In the genomic region with DNA sequence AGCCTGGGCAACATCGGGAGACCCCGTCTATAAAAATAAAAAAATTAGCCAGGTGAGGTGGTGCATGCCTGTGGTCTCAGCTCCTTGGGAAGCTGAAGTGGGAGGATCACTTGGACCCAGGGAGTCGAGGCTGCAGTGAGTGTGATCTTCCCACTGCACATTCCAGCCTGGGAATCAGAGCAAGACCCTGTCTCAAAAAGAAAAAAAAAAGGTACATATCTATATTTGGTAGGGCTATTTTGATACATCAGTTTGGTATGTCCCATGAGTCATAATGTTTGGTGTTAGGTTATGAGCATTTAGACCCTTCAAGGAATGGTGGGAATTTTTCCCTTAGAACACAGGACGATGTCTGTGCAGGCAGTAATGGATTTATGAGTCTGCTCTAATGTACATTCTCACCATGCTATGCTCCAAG, we compare ENCODE assay signal across 12 cellular contexts. TPM values are rescaled to one million over a fixed set of nuclear protein-coding genes. Genes with fewer than 3 reads are reported as not detected.
DNase-seq lines count a peak whose midpoint lies in the region; ATAC-seq and TF ChIP-seq lines count a peak whose summit lies in the region.
"Had no signal": no experiment of that assay in that cellular context is flagged by ENCODE, and none has a peak within 500 bp of the region (broad histone marks: within the 10 kb centered on the region; RNA-seq: fewer than 3 reads in every experiment).

No MANE protein-coding gene starts in this region.

- CTCF ChIA-PET in A673 (lab: Charles Lee): no interaction called here
- CTCF ChIA-PET in HCT116 (lab: Charles Lee): no interaction called here

- DNase-seq in A673 (ENCODE audit: low spot score) (peak; percentile 18), HCT116 (ENCODE audit: low read depth, low spot score) (peak; percentile 86), ascending aorta (ENCODE audit: low spot score in 2 of 2) (no peak), islet precursor cell (peak; percentile 87), NCI-H187 (lab: John Stamatoyannopoulos, UW) (no peak)
- DNase-seq in stimulated activated CD4-positive, alpha-beta T cell treated with anti-CD3 and anti-CD28 coated beads, Interleukin-4, amount 100 ng/mL, for 4 hours: no peak
- DNase-seq: activated CD8-positive, alpha-beta memory T cell treated with anti-CD3 and anti-CD28 coated beads for 24 hours; CD8-positive, alpha-beta T cell; H9; posterior cingulate gyrus had no signal

- no peak; the same call in 1 of the 2 replicates for TF ChIP-seq RAD21 in HCT116 (IDR thresholded peaks at IDR 0.05; ENCODE audit: low read depth)

- H2AFZ ChIP-seq in HCT116 (ENCODE audit: low read depth, low read length, poor library complexity, severe bottlenecking): no peak overlapping the region

- no peaks in the 10 kb centered on the region for H4K20me1 ChIP-seq in HCT116 (ENCODE audit: insufficient read depth)

- intact Hi-C loops in A673 (cut with micrococcal nuclease; ENCODE audit: unreplicated experiment) (no loop called here), HCT116 (cut with micrococcal nuclease) (no loop called here), ascending aorta (cut with DNase I) (loop anchor here (5.0 kb wide), 1 partner anchor 41 kb away; no protein-coding TSS in a partner anchor)

- no peaks in the 10 kb centered on the region for H3K4me1 ChIP-seq in A673 (ENCODE audit: insufficient read depth, low read length, poor library complexity, severe bottlenecking)
- peaks cover 46 to 63% of the 10 kb centered on the region in 2 experiments for H3K4me1 ChIP-seq in HCT116 (ENCODE audit: control insufficient read depth in 1 of 2, insufficient read depth in 2 of 2, low read length in 2 of 2)
- peaks cover 0 to 12% of the 10 kb centered on the region in 2 donors for H3K4me1 ChIP-seq in ascending aorta

- peak overlapping the region; percentile 58 for H3K9ac ChIP-seq in HCT116 (ENCODE audit: low read length)

- ATAC-seq in HCT116 (peak; percentile 86), HG03135 (IDR thresholded peaks at IDR 0.05; ENCODE audit: unreplicated experiment) (no peak), HG03432 (IDR thresholded peaks at IDR 0.05; ENCODE audit: unreplicated experiment) (no peak)
- ATAC-seq: CD8-positive, alpha-beta T cell had no signal

- POLR2A ChIA-PET in A673 (lab: Charles Lee; ENCODE audit: low non-redundant PET) (no interaction called here), HCT116 (lab: Charles Lee) (no interaction called here)

- peaks cover 13% of the 10 kb centered on the region for H3K79me2 ChIP-seq in HCT116 (ENCODE audit: insufficient read depth, low read length)

- H3K27me3 ChIP-seq in A673 (replicated peaks; ENCODE audit: insufficient read depth, low read depth, low read length, poor library complexity) (no peaks in the 10 kb centered on the region), HCT116 (ENCODE audit: insufficient read depth, low read length) (no peaks in the 10 kb centered on the region), ascending aorta (no peaks in the 10 kb centered on the region)

- RAD21 ChIA-PET in HCT116 (lab: Charles Lee; ENCODE audit: low non-redundant PET in 1 of 2, low total read pairs in 2 of 2, uncharacterized antibody in 2 of 2, unreplicated experiment in 2 of 2): no interaction called here

- H3K27ac ChIP-seq in A673 (ENCODE audit: low read depth, low read length, poor library complexity, severe bottlenecking) (no peak overlapping the region), HCT116 (ENCODE audit: low read depth, low read length) (peak overlapping the region; percentile 75), ascending aorta (peak overlapping the region; percentile 39 to 47)

- TF ChIP-seq CTCF in A673 (conservative IDR thresholded peaks at IDR 0.05; ENCODE audit: low read depth, low read length) (no peak), HCT116 (IDR thresholded peaks at IDR 0.05 in 2 of 3, conservative IDR thresholded peaks at IDR 0.05 in 1 of 3; ENCODE audit: borderline replicate concordance in 1 of 3, insufficient read depth in 1 of 3, low read depth in 2 of 3, low read length in 2 of 3) (no peak), ascending aorta (IDR thresholded peaks at IDR 0.05) (no peak)

- BruUV-seq in A673 (replicated peaks; lab: Mats Ljungman, UMichigan) (no TSS peak), HCT116 (replicated peaks; lab: Mats Ljungman, UMichigan) (no TSS peak)

- TF ChIP-seq POLR2A in HCT116 (IDR thresholded peaks at IDR 0.05; ENCODE audit: borderline replicate concordance, extremely low read depth, insufficient read depth, insufficient read length): no peak

- H3K36me3 ChIP-seq in A673 (ENCODE audit: insufficient read depth, low read length, poor library complexity, severe bottlenecking): peaks cover 51% of the 10 kb centered on the region
- peaks cover 0 to 27% of the 10 kb centered on the region in 2 experiments; a peak in 2 of 4 replicates for H3K36me3 ChIP-seq in HCT116 (ENCODE audit: control insufficient read depth in 1 of 2, insufficient read depth in 2 of 2, low read length in 2 of 2)
- H3K36me3 ChIP-seq in ascending aorta: peaks cover 12 to 16% of the 10 kb centered on the region in 2 donors

- H3K9me2 ChIP-seq in HCT116 (ENCODE audit: insufficient read depth): no peaks in the 10 kb centered on the region

- H3K4me2 ChIP-seq in HCT116 (ENCODE audit: low read length): peak overlapping the region; percentile 72

- H3K9me3 ChIP-seq in A673 (ENCODE audit: low read depth, low read length, poor library complexity, severe bottlenecking): no peaks in the 10 kb centered on the region
- H3K9me3 ChIP-seq in HCT116 (ENCODE audit: control insufficient read depth in 1 of 2, insufficient read depth in 1 of 2, low read depth in 1 of 2, low read length in 2 of 2): no peaks in the 10 kb centered on the region
- no peaks in the 10 kb centered on the region for H3K9me3 ChIP-seq in ascending aorta

- H3K4me3 ChIP-seq in A673 (ENCODE audit: low read depth, low read length, poor library complexity, severe bottlenecking): no peak overlapping the region
- peak overlapping the region; percentile 2 to 43; a peak in 2 of 4 replicates for H3K4me3 ChIP-seq in HCT116 (replicated peaks in 1 of 2; ENCODE audit: low read depth in 1 of 2, low read length in 2 of 2)
- H3K4me3 ChIP-seq in ascending aorta: no peak overlapping the region

TF ChIP-seq in HCT116, 20 proteins besides CTCF, POLR2A, EP300 and RAD21 (continues in another document):
- no peak for TF ChIP-seq EZH2phosphoT487 (IDR thresholded peaks at IDR 0.05; ENCODE audit: borderline replicate concordance)
- TF ChIP-seq TCF7L2 (IDR thresholded peaks at IDR 0.05; ENCODE audit: borderline replicate concordance, extremely low read depth, insufficient read depth, insufficient read length): no peak
- no peak for TF ChIP-seq SIN3A (IDR thresholded peaks at IDR 0.05; ENCODE audit: low read depth)
- no peak for TF ChIP-seq EZH2 (IDR thresholded peaks at IDR 0.05)
- TF ChIP-seq ZFX (IDR thresholded peaks at IDR 0.05): no peak
- no peak for TF ChIP-seq POLR2AphosphoS5 (IDR thresholded peaks at IDR 0.05; ENCODE audit: low read depth, low read length)
- no peak for TF ChIP-seq ELF1 (IDR thresholded peaks at IDR 0.05; ENCODE audit: borderline replicate concordance, low read depth)
- TF ChIP-seq MAX (IDR thresholded peaks at IDR 0.05): no peak; the same call in 1 of the 2 replicates
- TF ChIP-seq REST (IDR thresholded peaks at IDR 0.05; ENCODE audit: low read depth): no peak
- peak; percentile 95 for TF ChIP-seq FOSL1 (IDR thresholded peaks at IDR 0.05; ENCODE audit: low read depth)
- TF ChIP-seq JUND (IDR thresholded peaks at IDR 0.05): peak; percentile 92
- TF ChIP-seq, protein P1, sequence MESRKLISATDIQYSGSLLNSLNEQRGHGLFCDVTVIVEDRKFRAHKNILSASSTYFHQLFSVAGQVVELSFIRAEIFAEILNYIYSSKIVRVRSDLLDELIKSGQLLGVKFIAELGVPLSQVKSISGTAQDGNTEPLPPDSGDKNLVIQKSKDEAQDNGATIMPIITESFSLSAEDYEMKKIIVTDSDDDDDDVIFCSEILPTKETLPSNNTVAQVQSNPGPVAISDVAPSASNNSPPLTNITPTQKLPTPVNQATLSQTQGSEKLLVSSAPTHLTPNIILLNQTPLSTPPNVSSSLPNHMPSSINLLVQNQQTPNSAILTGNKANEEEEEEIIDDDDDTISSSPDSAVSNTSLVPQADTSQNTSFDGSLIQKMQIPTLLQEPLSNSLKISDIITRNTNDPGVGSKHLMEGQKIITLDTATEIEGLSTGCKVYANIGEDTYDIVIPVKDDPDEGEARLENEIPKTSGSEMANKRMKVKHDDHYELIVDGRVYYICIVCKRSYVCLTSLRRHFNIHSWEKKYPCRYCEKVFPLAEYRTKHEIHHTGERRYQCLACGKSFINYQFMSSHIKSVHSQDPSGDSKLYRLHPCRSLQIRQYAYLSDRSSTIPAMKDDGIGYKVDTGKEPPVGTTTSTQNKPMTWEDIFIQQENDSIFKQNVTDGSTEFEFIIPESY (IDR thresholded peaks at IDR 0.05; ENCODE audit: extremely low read depth, insufficient replicate concordance, low read length): no peak

RNA-seq across cellular contexts. Expression of gene POU4F3, which starts 55.3 kb away (rescaled TPM):
- total RNA-seq in A673 (2021): 0.11 and 0.13 TPM in 2 replicates
- 0.15 TPM for total RNA-seq in HCT116 (2021; ENCODE audit: unreplicated experiment)
- polyA plus RNA-seq in HCT116 (2012): 0.14 TPM in 2 replicates
- total RNA-seq in ascending aorta: not detected
- total RNA-seq: H9 had no signal

Comparison
In these comparisons a context has a peak if more than half of its experiments do, and no peak if none do; other contexts are left out.
1. DNase-seq: peak in A673 (single experiment), HCT116 (single experiment) and islet precursor cell (single experiment); none in ascending aorta (0 of 2), stimulated activated CD4-positive, alpha-beta T cell treated with anti-CD3 and anti-CD28 coated beads, Interleukin-4, amount 100 ng/mL, for 4 hours (0 of 2) and NCI-H187 (0 of 2).
2. H3K4me3 ChIP-seq: peak in HCT116 (2 of 2); none in A673 (single experiment) and ascending aorta (0 of 2).